ENCODE assay signal across 10 cellular contexts in genomic region chr19:4206818-4207484, GRCh38. TPM values are rescaled to one million over a fixed set of nuclear protein-coding genes. Genes with fewer than 3 reads are reported as not detected.
DNase-seq lines count a peak whose midpoint lies in the region; TF ChIP-seq lines count a peak whose summit lies in the region.
"Had no signal": no experiment of that assay in that cellular context is flagged by ENCODE, and none has a peak within 500 bp of the region (broad histone marks: within the 10 kb centered on the region; RNA-seq: fewer than 3 reads in every experiment).

No MANE protein-coding gene starts in this region.

- peaks cover 0 to 29% (median 0%) of the 10 kb centered on the region in 3 donors for H3K27me3 ChIP-seq in stomach

- H3K27me3 Mint-ChIP-seq in chondrocyte (ENCODE audit: low read depth) = peaks cover 8% of the 10 kb centered on the region

- no peaks in the 10 kb centered on the region for H3K36me3 ChIP-seq in stomach
- H3K36me3 ChIP-seq: BLaER1 had no signal

- no peaks in the 10 kb centered on the region for H3K36me3 Mint-ChIP-seq in chondrocyte (ENCODE audit: low read depth)

- TF ChIP-seq CTCF in chondrocyte (IDR thresholded peaks at IDR 0.05) (peak; percentile 41), retinal pigment epithelial cell (conservative IDR thresholded peaks at IDR 0.05; ENCODE audit: low read depth, low read length) (peak; percentile 48), stomach (IDR thresholded peaks at IDR 0.05) (peak in 1 of 7 experiments; percentile 10)

- no peak for TF ChIP-seq POLR2A in stomach (IDR thresholded peaks at IDR 0.05)

- no peaks in the 10 kb centered on the region for H3K9me3 ChIP-seq in stomach
- H3K9me3 ChIP-seq: BLaER1 had no signal

- H3K4me1 Mint-ChIP-seq in chondrocyte (ENCODE audit: low read depth) = peaks cover 5% of the 10 kb centered on the region

- intact Hi-C loops in stomach (cut with DNase I; ENCODE audit: low total_unique reads) = no loop called here

- no peak overlapping the region for H3K4me3 ChIP-seq in retinal pigment epithelial cell (ENCODE audit: low read length)
- H3K4me3 ChIP-seq in stomach = no peak overlapping the region
- H3K4me3 ChIP-seq: BLaER1 had no signal

- peaks cover 0 to 9% (median 4%) of the 10 kb centered on the region in 4 donors for H3K4me1 ChIP-seq in stomach

- peak; percentile 45 for DNase-seq in NCI-H82 (lab: John Stamatoyannopoulos, UW)
- DNase-seq in NCI-H82 treated with DMSO at 0.1 percent for 48 hours (lab: John Stamatoyannopoulos, UW; ENCODE audit: unreplicated experiment) = no peak
- peak; percentile 72 for DNase-seq in NAMALWA (ENCODE audit: low spot score)
- no peak for DNase-seq in chondrocyte (ENCODE audit: low spot score)
- no peak for DNase-seq in retinal pigment epithelial cell (ENCODE audit: low read depth)
- no peak for DNase-seq in NCI-H1694 (lab: John Stamatoyannopoulos, UW)
- DNase-seq in stimulated activated CD4-positive, alpha-beta T cell treated with anti-CD3 and anti-CD28 coated beads, Interleukin-12 subunit alpha, Interleukin-12 subunit beta, amount 100 ng/mL, for 4 hours = no peak
- no peak for DNase-seq in stomach

- no peak overlapping the region for H3K27ac Mint-ChIP-seq in chondrocyte (ENCODE audit: unreplicated experiment)

- TF ChIP-seq EP300 in stomach (IDR thresholded peaks at IDR 0.05) = no peak

- WGBS in stomach, 5 donors = 76 to 85% (median 82%) methylated on average over 10 of the region's 10 CpGs

- H3K27ac ChIP-seq in stomach = no peak overlapping the region
- H3K27ac ChIP-seq: BLaER1 had no signal

- no peak overlapping the region for H3K4me3 Mint-ChIP-seq in chondrocyte (ENCODE audit: unreplicated experiment)

- H3K9me3 Mint-ChIP-seq in chondrocyte (ENCODE audit: low read depth) = no peaks in the 10 kb centered on the region

RNA-seq across cellular contexts. Expression of gene EBI3, which starts 22.4 kb away (rescaled TPM):
- total RNA-seq in chondrocyte (1.2 to 2.6 TPM (median 1.2 TPM) in 3 replicates), stomach (under 1 TPM in 1 of 5 donors, not detected in 4; 0.55 TPM)
- 1 to 10 TPM; 2.0 to 2.7 (median 2.7) TPM for polyA plus RNA-seq in stomach
- total RNA-seq: bronchial epithelial cell had no signal

RNA-seq across cellular contexts. Expression of gene ANKRD24, which starts 24.5 kb away (rescaled TPM):
- total RNA-seq in chondrocyte (0.47 to 1.3 TPM (median 0.92 TPM) in 3 replicates), stomach (1 to 10 TPM in 3 of 5 donors, under 1 TPM in 1, not detected in 1; 0.29 to 6.1 (median 3.8) TPM)
- 1 to 10 TPM; 1.6 to 2.3 (median 1.8) TPM for polyA plus RNA-seq in stomach

RNA-seq across cellular contexts. Expression of gene SIRT6, which starts 24.6 kb away (rescaled TPM):
- total RNA-seq in chondrocyte = 19.5 to 21.9 TPM (median 19.7 TPM) in 3 replicates
- 100 to 1,000 TPM in 2 of 5 donors, 10 to 100 TPM in 3; 14.0 to 160 (median 28.0) TPM for total RNA-seq in stomach
- polyA plus RNA-seq in stomach = 10 to 100 TPM; 17.7 to 23.9 (median 19.5) TPM

RNA-seq across cellular contexts. Expression of gene YJU2, which starts 39.9 kb away (rescaled TPM):
- total RNA-seq in chondrocyte (12.2 to 13.7 TPM (median 13.3 TPM) in 3 replicates), stomach (10 to 100 TPM in 3 of 5 donors, 1 to 10 TPM in 2; 3.5 to 48.4 (median 13.0) TPM)
- polyA plus RNA-seq in stomach = 10 to 100 TPM; 26.0 to 34.7 (median 30.4) TPM

RNA-seq across cellular contexts. Expression of gene CREB3L3, which starts 53.5 kb away (rescaled TPM):
- total RNA-seq in chondrocyte (not detected in 3 replicates), stomach (1 to 10 TPM in 2 of 5 donors, not detected in 3; 1.1 to 7.0 TPM)
- polyA plus RNA-seq in stomach = under 1 TPM; 0.03 to 0.61 (median 0.12) TPM
- total RNA-seq: bronchial epithelial cell had no signal

Comparison
In these comparisons a context has a peak if more than half of its experiments do, and no peak if none do; other contexts are left out.
1. DNase-seq: peak in NCI-H82 (single experiment) and NAMALWA (single experiment); none in NCI-H82 treated with DMSO at 0.1 percent for 48 hours (single experiment), chondrocyte (single experiment), retinal pigment epithelial cell (single experiment), NCI-H1694 (single experiment), stimulated activated CD4-positive, alpha-beta T cell treated with anti-CD3 and anti-CD28 coated beads, Interleukin-12 subunit alpha, Interleukin-12 subunit beta, amount 100 ng/mL, for 4 hours (single experiment) and stomach (single experiment).